1 cellular context compared by ENCODE assay signal in the genomic region with DNA sequence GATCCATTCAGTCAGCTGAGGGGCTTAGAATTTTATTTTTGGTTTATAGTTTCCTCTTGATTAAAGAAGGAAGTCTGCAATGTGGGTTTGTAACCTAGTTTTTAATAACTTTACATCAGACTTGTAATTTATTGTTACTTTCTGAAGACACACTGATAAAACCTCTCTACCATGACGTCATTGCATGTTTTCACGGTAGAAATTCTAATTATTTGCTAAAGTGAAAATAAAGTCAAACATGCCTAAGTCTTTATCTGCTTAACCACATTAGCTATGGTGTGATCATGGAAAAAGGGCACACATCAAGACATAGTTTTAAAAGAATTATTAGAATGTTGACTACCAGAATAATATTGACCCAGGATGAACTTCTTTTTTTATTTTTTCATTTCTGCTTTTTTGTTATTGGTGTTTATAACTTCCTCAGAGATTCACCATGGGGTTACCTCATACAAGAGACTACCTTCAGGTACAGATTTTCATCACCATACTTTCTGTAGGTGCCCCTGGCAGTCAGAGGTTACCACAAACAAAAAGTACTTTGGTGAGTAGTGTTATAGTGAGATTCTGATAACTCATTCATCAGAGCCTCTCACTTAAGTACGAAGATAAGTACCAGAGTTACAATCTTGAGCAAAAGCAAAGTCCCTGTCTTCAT.
TF ChIP-seq lines count a peak whose summit lies in the region.

No MANE protein-coding gene starts in this region.

TF ChIP-seq in WTC11, 78 proteins besides CTCF, POLR2A, EP300 and RAD21 (continued from another document):
- TF ChIP-seq, protein P1, sequence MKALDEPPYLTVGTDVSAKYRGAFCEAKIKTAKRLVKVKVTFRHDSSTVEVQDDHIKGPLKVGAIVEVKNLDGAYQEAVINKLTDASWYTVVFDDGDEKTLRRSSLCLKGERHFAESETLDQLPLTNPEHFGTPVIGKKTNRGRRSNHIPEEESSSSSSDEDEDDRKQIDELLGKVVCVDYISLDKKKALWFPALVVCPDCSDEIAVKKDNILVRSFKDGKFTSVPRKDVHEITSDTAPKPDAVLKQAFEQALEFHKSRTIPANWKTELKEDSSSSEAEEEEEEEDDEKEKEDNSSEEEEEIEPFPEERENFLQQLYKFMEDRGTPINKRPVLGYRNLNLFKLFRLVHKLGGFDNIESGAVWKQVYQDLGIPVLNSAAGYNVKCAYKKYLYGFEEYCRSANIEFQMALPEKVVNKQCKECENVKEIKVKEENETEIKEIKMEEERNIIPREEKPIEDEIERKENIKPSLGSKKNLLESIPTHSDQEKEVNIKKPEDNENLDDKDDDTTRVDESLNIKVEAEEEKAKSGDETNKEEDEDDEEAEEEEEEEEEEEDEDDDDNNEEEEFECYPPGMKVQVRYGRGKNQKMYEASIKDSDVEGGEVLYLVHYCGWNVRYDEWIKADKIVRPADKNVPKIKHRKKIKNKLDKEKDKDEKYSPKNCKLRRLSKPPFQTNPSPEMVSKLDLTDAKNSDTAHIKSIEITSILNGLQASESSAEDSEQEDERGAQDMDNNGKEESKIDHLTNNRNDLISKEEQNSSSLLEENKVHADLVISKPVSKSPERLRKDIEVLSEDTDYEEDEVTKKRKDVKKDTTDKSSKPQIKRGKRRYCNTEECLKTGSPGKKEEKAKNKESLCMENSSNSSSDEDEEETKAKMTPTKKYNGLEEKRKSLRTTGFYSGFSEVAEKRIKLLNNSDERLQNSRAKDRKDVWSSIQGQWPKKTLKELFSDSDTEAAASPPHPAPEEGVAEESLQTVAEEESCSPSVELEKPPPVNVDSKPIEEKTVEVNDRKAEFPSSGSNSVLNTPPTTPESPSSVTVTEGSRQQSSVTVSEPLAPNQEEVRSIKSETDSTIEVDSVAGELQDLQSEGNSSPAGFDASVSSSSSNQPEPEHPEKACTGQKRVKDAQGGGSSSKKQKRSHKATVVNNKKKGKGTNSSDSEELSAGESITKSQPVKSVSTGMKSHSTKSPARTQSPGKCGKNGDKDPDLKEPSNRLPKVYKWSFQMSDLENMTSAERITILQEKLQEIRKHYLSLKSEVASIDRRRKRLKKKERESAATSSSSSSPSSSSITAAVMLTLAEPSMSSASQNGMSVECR (CRISPR knock-in tag; IDR thresholded peaks at IDR 0.05; ENCODE audit: borderline replicate concordance) = no peak
- TF ChIP-seq PRRX2 (CRISPR knock-in tag; IDR thresholded peaks at IDR 0.05) (no peak), ZNF416 (CRISPR knock-in tag; IDR thresholded peaks at IDR 0.05) (no peak), CREM (CRISPR knock-in tag; IDR thresholded peaks at IDR 0.05) (no peak), TEAD4 (CRISPR knock-in tag; IDR thresholded peaks at IDR 0.05) (no peak), JAZF1 (CRISPR knock-in tag; IDR thresholded peaks at IDR 0.05) (no peak), ZNF232 (CRISPR knock-in tag; IDR thresholded peaks at IDR 0.05) (no peak)
- TF ChIP-seq, protein P2, sequence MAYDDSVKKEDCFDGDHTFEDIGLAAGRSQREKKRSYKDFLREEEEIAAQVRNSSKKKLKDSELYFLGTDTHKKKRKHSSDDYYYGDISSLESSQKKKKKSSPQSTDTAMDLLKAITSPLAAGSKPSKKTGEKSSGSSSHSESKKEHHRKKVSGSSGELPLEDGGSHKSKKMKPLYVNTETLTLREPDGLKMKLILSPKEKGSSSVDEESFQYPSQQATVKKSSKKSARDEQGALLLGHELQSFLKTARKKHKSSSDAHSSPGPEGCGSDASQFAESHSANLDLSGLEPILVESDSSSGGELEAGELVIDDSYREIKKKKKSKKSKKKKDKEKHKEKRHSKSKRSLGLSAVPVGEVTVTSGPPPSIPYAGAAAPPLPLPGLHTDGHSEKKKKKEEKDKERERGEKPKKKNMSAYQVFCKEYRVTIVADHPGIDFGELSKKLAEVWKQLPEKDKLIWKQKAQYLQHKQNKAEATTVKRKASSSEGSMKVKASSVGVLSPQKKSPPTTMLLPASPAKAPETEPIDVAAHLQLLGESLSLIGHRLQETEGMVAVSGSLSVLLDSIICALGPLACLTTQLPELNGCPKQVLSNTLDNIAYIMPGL (CRISPR knock-in tag; IDR thresholded peaks at IDR 0.05) = no peak
- TF ChIP-seq, protein P3, sequence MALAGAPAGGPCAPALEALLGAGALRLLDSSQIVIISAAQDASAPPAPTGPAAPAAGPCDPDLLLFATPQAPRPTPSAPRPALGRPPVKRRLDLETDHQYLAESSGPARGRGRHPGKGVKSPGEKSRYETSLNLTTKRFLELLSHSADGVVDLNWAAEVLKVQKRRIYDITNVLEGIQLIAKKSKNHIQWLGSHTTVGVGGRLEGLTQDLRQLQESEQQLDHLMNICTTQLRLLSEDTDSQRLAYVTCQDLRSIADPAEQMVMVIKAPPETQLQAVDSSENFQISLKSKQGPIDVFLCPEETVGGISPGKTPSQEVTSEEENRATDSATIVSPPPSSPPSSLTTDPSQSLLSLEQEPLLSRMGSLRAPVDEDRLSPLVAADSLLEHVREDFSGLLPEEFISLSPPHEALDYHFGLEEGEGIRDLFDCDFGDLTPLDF (CRISPR knock-in tag; IDR thresholded peaks at IDR 0.05) = no peak
- TF ChIP-seq, protein P4, sequence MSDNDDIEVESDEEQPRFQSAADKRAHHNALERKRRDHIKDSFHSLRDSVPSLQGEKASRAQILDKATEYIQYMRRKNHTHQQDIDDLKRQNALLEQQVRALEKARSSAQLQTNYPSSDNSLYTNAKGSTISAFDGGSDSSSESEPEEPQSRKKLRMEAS (CRISPR knock-in tag; IDR thresholded peaks at IDR 0.05) = no peak
